In genomic region chr16:11320170-11320569, GRCh38 we compare ENCODE assay signal across 17 cellular contexts. TPM values are rescaled to one million over a fixed set of nuclear protein-coding genes. Genes with fewer than 3 reads are reported as not detected.
"Had no signal": no experiment of that assay in that cellular context is flagged by ENCODE, and none has a peak within 500 bp of the region (broad histone marks: within the 10 kb centered on the region; RNA-seq: fewer than 3 reads in every experiment).

No MANE protein-coding gene starts in this region.

- H3K4me1 ChIP-seq: breast epithelium, esophagus squamous epithelium, lower lobe of right lung, right atrium auricular region, tibial artery had no signal

- ATAC-seq: activated T-cell treated with anti-CD3 and anti-CD28 coated beads, Interleukin-2, amount 50 U/mL, for 72 hours; lower lobe of right lung had no signal

- H3K36me3 ChIP-seq: breast epithelium, esophagus squamous epithelium, lower lobe of right lung, right atrium auricular region, tibial artery had no signal

- FAIRE-seq: small intestine had no signal

- H3K9me3 ChIP-seq: breast epithelium, esophagus squamous epithelium, lower lobe of right lung, right atrium auricular region, tibial artery had no signal

- H3K27me3 ChIP-seq: breast epithelium, esophagus squamous epithelium, right atrium auricular region had no signal

- DNase-seq: activated CD4-positive, alpha-beta memory T cell treated with anti-CD3 and anti-CD28 coated beads, Interleukin-2, amount 10 ng/mL, durations not matched to agents 7 days and 5 days; activated CD4-positive, alpha-beta T cell treated with anti-CD3 and anti-CD28 coated beads for 1 hour; activated CD8-positive, alpha-beta memory T cell treated with anti-CD3 and anti-CD28 coated beads, Interleukin-2, amount 50 U/mL, for 4 hours; activated gamma-delta T cell treated with Interleukin-2 at 50 U/mL for 16 hours; activated naive CD8-positive, alpha-beta T cell treated with anti-CD3 and anti-CD28 coated beads, Interleukin-2, amount 10 ng/mL, durations not matched to agents 7 days and 5 days; activated T-cell treated with anti-CD3 and anti-CD28 coated beads, Interleukin-2, amount 50 U/mL, for 72 hours; aorta; esophagus squamous epithelium; immature natural killer cell; lower lobe of right lung; midbrain; naive B cell; tibial artery had no signal

- H3K27ac ChIP-seq: breast epithelium, esophagus squamous epithelium, lower lobe of right lung, right atrium auricular region, tibial artery had no signal

- H3K4me3 ChIP-seq: breast epithelium, esophagus squamous epithelium, lower lobe of right lung, right atrium auricular region, tibial artery had no signal

RNA-seq across cellular contexts. Expression of gene PRM1, which starts 39.0 kb away (rescaled TPM):
- total RNA-seq: activated CD4-positive, alpha-beta memory T cell treated with anti-CD3 and anti-CD28 coated beads, Interleukin-2, amount 10 ng/mL, durations not matched to agents 7 days and 5 days; activated naive CD8-positive, alpha-beta T cell treated with anti-CD3 and anti-CD28 coated beads, Interleukin-2, amount 10 ng/mL, durations not matched to agents 7 days and 5 days; activated T-cell treated with anti-CD3 and anti-CD28 coated beads, Interleukin-2, amount 50 U/mL, for 72 hours; aorta; breast epithelium; chondrocyte; esophagus squamous epithelium; lower lobe of right lung; right atrium auricular region had no signal
- polyA plus RNA-seq: aorta, immature natural killer cell, small intestine had no signal

RNA-seq across cellular contexts. Expression of gene PRM2, which starts 43.9 kb away (rescaled TPM):
- total RNA-seq: activated CD4-positive, alpha-beta memory T cell treated with anti-CD3 and anti-CD28 coated beads, Interleukin-2, amount 10 ng/mL, durations not matched to agents 7 days and 5 days; activated naive CD8-positive, alpha-beta T cell treated with anti-CD3 and anti-CD28 coated beads, Interleukin-2, amount 10 ng/mL, durations not matched to agents 7 days and 5 days; activated T-cell treated with anti-CD3 and anti-CD28 coated beads, Interleukin-2, amount 50 U/mL, for 72 hours; aorta; breast epithelium; chondrocyte; esophagus squamous epithelium; lower lobe of right lung; right atrium auricular region had no signal
- polyA plus RNA-seq: aorta, immature natural killer cell, small intestine had no signal

RNA-seq across cellular contexts. Expression of gene PRM3, which starts 46.7 kb away (rescaled TPM):
- total RNA-seq: activated CD4-positive, alpha-beta memory T cell treated with anti-CD3 and anti-CD28 coated beads, Interleukin-2, amount 10 ng/mL, durations not matched to agents 7 days and 5 days; activated naive CD8-positive, alpha-beta T cell treated with anti-CD3 and anti-CD28 coated beads, Interleukin-2, amount 10 ng/mL, durations not matched to agents 7 days and 5 days; activated T-cell treated with anti-CD3 and anti-CD28 coated beads, Interleukin-2, amount 50 U/mL, for 72 hours; aorta; breast epithelium; chondrocyte; esophagus squamous epithelium; lower lobe of right lung; right atrium auricular region had no signal
- polyA plus RNA-seq: aorta, immature natural killer cell, small intestine had no signal

RNA-seq across cellular contexts. Expression of gene TNP2, which starts 51.0 kb away (rescaled TPM):
- total RNA-seq: activated CD4-positive, alpha-beta memory T cell treated with anti-CD3 and anti-CD28 coated beads, Interleukin-2, amount 10 ng/mL, durations not matched to agents 7 days and 5 days; activated naive CD8-positive, alpha-beta T cell treated with anti-CD3 and anti-CD28 coated beads, Interleukin-2, amount 10 ng/mL, durations not matched to agents 7 days and 5 days; activated T-cell treated with anti-CD3 and anti-CD28 coated beads, Interleukin-2, amount 50 U/mL, for 72 hours; aorta; breast epithelium; chondrocyte; esophagus squamous epithelium; lower lobe of right lung; right atrium auricular region had no signal
- polyA plus RNA-seq: aorta, immature natural killer cell, small intestine had no signal
